ENCODE assay signal across 11 cellular contexts in the genomic region with DNA sequence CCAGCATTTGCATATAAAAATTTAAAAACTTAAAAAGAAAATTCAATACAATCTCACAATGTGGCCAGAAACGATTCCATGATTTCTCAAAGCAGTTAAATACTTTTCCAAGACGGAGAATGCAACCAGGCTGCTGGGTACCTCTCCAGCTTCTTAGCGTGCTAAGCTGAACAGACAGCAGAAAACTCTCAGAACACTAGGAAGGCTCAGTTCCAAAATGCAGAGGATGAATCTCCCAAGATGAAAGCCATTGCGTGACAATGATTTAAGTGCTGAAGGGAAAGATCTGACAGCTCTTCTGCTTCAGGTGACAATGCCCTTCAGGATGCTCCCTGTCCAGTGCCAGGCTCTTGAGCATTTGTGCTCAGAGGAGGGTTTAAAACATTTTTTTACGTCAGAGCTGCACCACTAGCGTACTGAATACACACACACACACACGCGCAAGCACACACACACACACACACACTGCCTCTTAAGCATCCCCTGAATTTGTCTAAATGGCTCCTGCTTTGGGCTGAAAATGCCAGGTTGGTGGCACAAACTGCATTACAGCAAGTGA. TPM values are rescaled to one million over a fixed set of nuclear protein-coding genes. Genes with fewer than 3 reads are reported as not detected.
DNase-seq lines count a peak whose midpoint lies in the region; ATAC-seq, FAIRE-seq and TF ChIP-seq lines count a peak whose summit lies in the region.
"Had no signal": no experiment of that assay in that cellular context is flagged by ENCODE, and none has a peak within 500 bp of the region (broad histone marks: within the 10 kb centered on the region; RNA-seq: fewer than 3 reads in every experiment).

No MANE protein-coding gene starts in this region.

- TF ChIP-seq POLR2A in body of pancreas (IDR thresholded peaks at IDR 0.05) (no peak), H54 (IDR thresholded peaks at IDR 0.05; ENCODE audit: low read depth, low read length) (no peak)

- FAIRE-seq in H54 (lab: Jason Lieb, UNC), result no peak

- no peak for TF ChIP-seq CTCF in AG10803 (conservative IDR thresholded peaks at IDR 0.05; ENCODE audit: low read length)
- no peak for TF ChIP-seq CTCF in body of pancreas (IDR thresholded peaks at IDR 0.05)

- no peak for ATAC-seq in body of pancreas

- intact Hi-C loops in body of pancreas (cut with DNase I), result no loop called here

- H3K27me3 ChIP-seq in body of pancreas (no peaks in the 10 kb centered on the region), muscle layer of duodenum (ENCODE audit: low read depth, low read length) (no peaks in the 10 kb centered on the region)

- DNase-seq in AG10803 (ENCODE audit: low read depth) (peak; percentile 53), GM03348 (ENCODE audit: low spot score) (peak; percentile 44), body of pancreas (no peak), H54 (ENCODE audit: insufficient read length, low spot score) (no peak), dedifferentiated amniotic fluid mesenchymal stem cell (ENCODE audit: extremely low spot score) (no peak), Ammon's horn (ENCODE audit: low spot score) (no peak)
- DNase-seq in stimulated activated CD4-positive, alpha-beta T cell treated with anti-CD3 and anti-CD28 coated beads, Interleukin-2, amount 100 ng/mL, for 24 hours, result no peak
- DNase-seq: activated CD4-positive, CD25-positive, alpha-beta regulatory T cell; NCI-H526 treated with DMSO at 0.1 percent for 48 hours; stimulated activated CD4-positive, alpha-beta T cell treated with anti-CD3 and anti-CD28 coated beads, Interleukin-15, amount 100 ng/mL, for 24 hours had no signal

- H3K4me3 ChIP-seq in AG10803 (ENCODE audit: low read length) (peak overlapping the region; percentile 21; the same call in 1 of the 2 replicates), body of pancreas (no peak overlapping the region), muscle layer of duodenum (ENCODE audit: low read depth in 1 of 2, low read length in 2 of 2) (peak overlapping the region; percentile 14 to 46)

- H3K9me3 ChIP-seq in body of pancreas (no peaks in the 10 kb centered on the region), muscle layer of duodenum (ENCODE audit: control insufficient read depth in 1 of 2, low read length in 2 of 2) (no peaks in the 10 kb centered on the region)

- H3K36me3 ChIP-seq in body of pancreas (replicated peaks in 1 of 2; ENCODE audit: insufficient read depth in 1 of 2, low read depth in 2 of 2) (peaks cover 0 to 3% of the 10 kb centered on the region in 2 donors), muscle layer of duodenum (ENCODE audit: control insufficient read depth in 1 of 2, insufficient read depth in 2 of 2, low read length in 2 of 2) (peaks cover 0 to 10% of the 10 kb centered on the region in 2 donors)

- WGBS in body of pancreas, 2 donors, result 68 to 73% methylated on average over 8 of the region's 8 CpGs

- H3K27ac ChIP-seq in body of pancreas, result peak overlapping the region in 3 of 4 donors; percentile 21 to 47 (median 43)
- peak overlapping the region; percentile 47 for H3K27ac ChIP-seq in muscle layer of duodenum (ENCODE audit: low read length)

- H3K4me1 ChIP-seq in body of pancreas (peaks cover 63% of the 10 kb centered on the region), muscle layer of duodenum (ENCODE audit: control insufficient read depth in 1 of 2, insufficient read depth in 2 of 2, low read length in 2 of 2) (peaks cover 7 to 14% of the 10 kb centered on the region in 2 donors)

RNA-seq across cellular contexts. Expression of gene ARHGEF3, which starts 26.3 kb away (rescaled TPM):
- 10 to 100 TPM; 27.4 to 38.7 TPM for total RNA-seq in body of pancreas

Comparison
In these comparisons a context has a peak if more than half of its experiments do, and no peak if none do; other contexts are left out.
1. DNase-seq: peak in AG10803 (single experiment) and GM03348 (single experiment); none in body of pancreas (0 of 4), H54 (single experiment), stimulated activated CD4-positive, alpha-beta T cell treated with anti-CD3 and anti-CD28 coated beads, Interleukin-2, amount 100 ng/mL, for 24 hours (0 of 2), dedifferentiated amniotic fluid mesenchymal stem cell (single experiment) and Ammon's horn (single experiment).
2. H3K4me3 ChIP-seq: peak in AG10803 (single experiment) and muscle layer of duodenum (2 of 2); none in body of pancreas (0 of 2).